ENCODE assay signal across 7 cellular contexts in genomic region chr17:76071497-76072148, GRCh38. TPM values are rescaled to one million over a fixed set of nuclear protein-coding genes. Genes with fewer than 3 reads are reported as not detected.
DNase-seq lines count a peak whose midpoint lies in the region; ATAC-seq and TF ChIP-seq lines count a peak whose summit lies in the region.

No MANE protein-coding gene starts in this region.

- no peak overlapping the region; the same call in 1 of the 2 replicates for H3K14ac ChIP-seq in H9 (ENCODE audit: insufficient read depth, low read length)

- H3K27ac ChIP-seq in H9 (ENCODE audit: insufficient read length, low read depth, low read length) (no peak overlapping the region), skeletal muscle tissue (ENCODE audit: low read depth, low read length) (peak overlapping the region; percentile 68)

- H2BK15ac ChIP-seq in H9 (ENCODE audit: low read depth, low read length): no peak overlapping the region

- H3K23ac ChIP-seq in H9 (ENCODE audit: insufficient read length, low read depth, low read length): no peak overlapping the region

- no peak overlapping the region for H2BK5ac ChIP-seq in H9 (ENCODE audit: insufficient read length, low read length)

- no CpG with 5 or more reads among the region's 17 CpGs for WGBS in H9 (ENCODE audit: extremely low coverage, insufficient read length, low lambda C conversion rate)

- no peak overlapping the region for H2AK5ac ChIP-seq in H9 (ENCODE audit: insufficient read length, low read length)

- H3K9me3 Mint-ChIP-seq in H9: peaks cover 0 to 3% of the 10 kb centered on the region in 2 experiments; a peak in 1 of 5 replicates

- no peak overlapping the region for H4K8ac ChIP-seq in H9 (replicated peaks; ENCODE audit: insufficient read length, low read depth, low read length)

- ATAC-seq in HG03139 (IDR thresholded peaks at IDR 0.05; ENCODE audit: unreplicated experiment): no peak

- DNase-seq in H9 (no peak), fibroblast of pulmonary artery (ENCODE audit: low read depth) (no peak), NCI-H2081 treated with DMSO at 0.1 percent for 48 hours (lab: John Stamatoyannopoulos, UW) (no peak), NOMO-1 treated with DMSO at 0.1 percent for 48 hours (lab: John Stamatoyannopoulos, UW; ENCODE audit: unreplicated experiment) (no peak)

- H2BK12ac ChIP-seq in H9 (ENCODE audit: insufficient read length, low read depth, low read length): no peak overlapping the region

- no peak overlapping the region for H2AFZ ChIP-seq in H9 (ENCODE audit: low read length)

- no peaks in the 10 kb centered on the region for H3K4me1 ChIP-seq in H9 (ENCODE audit: insufficient read depth, low read length)
- H3K4me1 ChIP-seq in skeletal muscle tissue (ENCODE audit: control insufficient read depth in 3 of 3, insufficient read depth in 3 of 3, low read length in 3 of 3): peaks cover 30 to 40% (median 32%) of the 10 kb centered on the region in 3 donors

- H3K23me2 ChIP-seq in H9 (ENCODE audit: insufficient read length, low read depth, low read length, poor library complexity, severe bottlenecking): peaks cover 23% of the 10 kb centered on the region

- H3K79me1 ChIP-seq in H9 (ENCODE audit: insufficient read depth, low read depth, low read length, poor library complexity, severe bottlenecking): no peaks in the 10 kb centered on the region

- H3K4ac ChIP-seq in H9 (ENCODE audit: low read depth, low read length): no peak overlapping the region

- no peak overlapping the region for H3T11ph ChIP-seq in H9 (ENCODE audit: low read length)

- peaks cover 37% of the 10 kb centered on the region for H3K27me3 Mint-ChIP-seq in H9 (ENCODE audit: low read depth)

- H3K79me2 ChIP-seq in H9 (ENCODE audit: insufficient read depth, low read length): peaks cover 3% of the 10 kb centered on the region; the same call in 1 of the 2 replicates

- TF ChIP-seq CTCF in H9 (conservative IDR thresholded peaks at IDR 0.05): no peak
- TF ChIP-seq CTCF in WI38 (IDR thresholded peaks at IDR 0.05; ENCODE audit: low read depth, low read length): no peak
- TF ChIP-seq CTCF in fibroblast of pulmonary artery (IDR thresholded peaks at IDR 0.05; ENCODE audit: low read length, missing control alignments): no peak

- peaks cover 7 to 18% (median 15%) of the 10 kb centered on the region in 3 donors for H3K36me3 ChIP-seq in skeletal muscle tissue (ENCODE audit: control insufficient read depth in 3 of 3, insufficient read depth in 3 of 3, low read length in 3 of 3)

- no peak overlapping the region for H2BK20ac ChIP-seq in H9 (ENCODE audit: low read depth, low read length, poor library complexity, severe bottlenecking)

- H3K9ac ChIP-seq in H9 (ENCODE audit: extremely low read depth, insufficient read length, low read length) (peak overlapping the region; percentile 92), skeletal muscle tissue (ENCODE audit: low read depth in 1 of 3, low read length in 3 of 3) (peak overlapping the region; percentile 88 to 97 (median 94))

- peak overlapping the region; percentile 100 for H3K4me2 ChIP-seq in H9 (ENCODE audit: insufficient read depth, insufficient read length, low read length)

- H3K27ac Mint-ChIP-seq in H9: peak overlapping the region; percentile 27 to 90 (median 62); a peak in 6 of 7 replicates

- H3K27me3 ChIP-seq in H9 (ENCODE audit: insufficient read depth, low read length) (peaks cover 31% of the 10 kb centered on the region), skeletal muscle tissue (ENCODE audit: control insufficient read depth in 3 of 3, insufficient read depth in 3 of 3, low read length in 3 of 3) (peaks cover 31 to 33% (median 33%) of the 10 kb centered on the region in 3 donors)

- H3K18ac ChIP-seq in H9 (ENCODE audit: insufficient read length, low read depth, low read length): no peak overlapping the region

- H3K4me3 Mint-ChIP-seq in H9: peak overlapping the region; percentile 93

- peaks cover 3 to 20% (median 11%) of the 10 kb centered on the region in 3 experiments; a peak in 6 of 7 replicates for H3K36me3 Mint-ChIP-seq in H9 (ENCODE audit: insufficient read depth in 1 of 3, low read depth in 3 of 3)

- H4K5ac ChIP-seq in H9 (ENCODE audit: insufficient read length, low read depth, low read length): no peak overlapping the region

- H2BK120ac ChIP-seq in H9 (ENCODE audit: low read depth, low read length, poor library complexity, severe bottlenecking): no peak overlapping the region

- H4K91ac ChIP-seq in H9 (ENCODE audit: insufficient read length, low read depth, low read length): no peak overlapping the region

- H4K20me1 ChIP-seq in H9 (ENCODE audit: control insufficient read depth, insufficient read depth, insufficient read length): no peaks in the 10 kb centered on the region

- peaks cover 32 to 33% of the 10 kb centered on the region in 2 experiments for H3K4me1 Mint-ChIP-seq in H9

- H3K56ac ChIP-seq in H9 (ENCODE audit: insufficient read length, low read depth, low read length): no peak overlapping the region

- H3K4me3 ChIP-seq in WI38 (ENCODE audit: low read depth, low read length): peak overlapping the region; percentile 76
- H3K4me3 ChIP-seq in fibroblast of pulmonary artery (replicated peaks; ENCODE audit: low read depth, low read length): peak overlapping the region; percentile 80
- H3K4me3 ChIP-seq in skeletal muscle tissue (ENCODE audit: low read length in 3 of 3): peak overlapping the region; percentile 86 to 98 (median 91)

- H3K9me3 ChIP-seq in H9 (ENCODE audit: control insufficient read depth, low read depth, low read length) (no peaks in the 10 kb centered on the region), skeletal muscle tissue (ENCODE audit: control insufficient read depth in 3 of 3, low read length in 3 of 3) (no peaks in the 10 kb centered on the region)

RNA-seq across cellular contexts. Expression of gene SRP68, which starts 0.7 kb away (rescaled TPM):
- total RNA-seq in H9 (2021) (85.1 and 86.1 TPM in 2 replicates), skeletal muscle tissue (41.8 TPM)

RNA-seq across cellular contexts. Expression of gene GALR2, which starts 3.0 kb away (rescaled TPM):
- 0.79 and 0.81 TPM in 2 replicates for total RNA-seq in H9 (2021)
- not detected for total RNA-seq in skeletal muscle tissue

RNA-seq across cellular contexts. Expression of gene ZACN, which starts 7.4 kb away (rescaled TPM):
- total RNA-seq in H9 (2021) (0.09 and 0.31 TPM in 2 replicates), skeletal muscle tissue (not detected)

RNA-seq across cellular contexts. Expression of gene EXOC7, which starts 32.0 kb away (rescaled TPM):
- total RNA-seq in H9 (2021): 160 and 162 TPM in 2 replicates
- 54.8 TPM for total RNA-seq in skeletal muscle tissue

RNA-seq across cellular contexts. Expression of gene EVPL, which starts 44.5 kb away (rescaled TPM):
- total RNA-seq in H9 (2021) (0.48 and 0.53 TPM in 2 replicates), skeletal muscle tissue (under 0.01 TPM)
